Comparison of ENCODE assay signal across 8 cellular contexts in genomic region chr14:93115920-93116675, GRCh38.
DNase-seq lines count a peak whose midpoint lies in the region; ATAC-seq and TF ChIP-seq lines count a peak whose summit lies in the region.

Gene ITPK1 (minus strand): TSS chr14:93115925. CDS start chr14:93115163, 762 bp downstream.

- TF ChIP-seq CTCF in OCI-LY3 (IDR thresholded peaks at IDR 0.05; ENCODE audit: low read depth, low read length) (no peak; the same call in none of the 2 replicates), neutrophil (IDR thresholded peaks at IDR 0.05) (no peak), tibial artery (IDR thresholded peaks at IDR 0.05) (no peak)

- peaks cover 4% of the 10 kb centered on the region; the same call in 1 of the 2 replicates for H4K20me1 ChIP-seq in OCI-LY3 (ENCODE audit: insufficient read depth, low read length)

- no peaks in the 10 kb centered on the region for H3K27me3 ChIP-seq in OCI-LY3 (ENCODE audit: low read depth, low read length)
- H3K27me3 ChIP-seq in neutrophil: no peaks in the 10 kb centered on the region
- H3K27me3 ChIP-seq in tibial artery: no peaks in the 10 kb centered on the region

- DNase-seq in Ammon's horn (ENCODE audit: low spot score): peak; percentile 48
- peak; percentile 41 for DNase-seq in activated gamma-delta T cell (lab: John Stamatoyannopoulos, UW)
- DNase-seq in germinal center (ENCODE audit: low spot score): peak; percentile 79
- peak; percentile 34 to 78 for DNase-seq in tibial artery

- H3K36me3 ChIP-seq in OCI-LY3 (replicated peaks; ENCODE audit: low read depth, low read length) (no peaks in the 10 kb centered on the region), neutrophil (no peaks in the 10 kb centered on the region), tibial artery (no peaks in the 10 kb centered on the region)

- H3K4me1 ChIP-seq in OCI-LY3 (ENCODE audit: low read length) (peaks cover 32% of the 10 kb centered on the region), neutrophil (ENCODE audit: control insufficient read depth in 1 of 2, insufficient read depth in 1 of 2, low read depth in 1 of 2, low read length in 1 of 2) (peaks cover 38 to 46% of the 10 kb centered on the region in 2 experiments), tibial artery (peaks cover 0 to 39% (median 23%) of the 10 kb centered on the region in 4 donors)

- H3K79me2 ChIP-seq in OCI-LY3 (ENCODE audit: low read length): peaks cover 10% of the 10 kb centered on the region; the same call in 1 of the 2 replicates

- H3K9ac ChIP-seq in OCI-LY3 (ENCODE audit: low read length): peak within 1 kb of the TSS; percentile 90

- H3K9me3 ChIP-seq in OCI-LY3 (ENCODE audit: insufficient read depth, low read length): no peaks in the 10 kb centered on the region
- H3K9me3 ChIP-seq in neutrophil: no peaks in the 10 kb centered on the region
- H3K9me3 ChIP-seq in tibial artery: no peaks in the 10 kb centered on the region

- H3K4me2 ChIP-seq in OCI-LY3 (ENCODE audit: low read length): peak within 1 kb of the TSS; percentile 99

- H3K27ac ChIP-seq in OCI-LY3 (ENCODE audit: low read length) (peak within 1 kb of the TSS; percentile 66), neutrophil (peak within 1 kb of the TSS; percentile 96), tibial artery (peak within 1 kb of the TSS; percentile 88 to 94)

- intact Hi-C loops in tibial artery (cut with DNase I; ENCODE audit: low total_unique reads): loop anchor here (1.0 to 10.0 kb wide), 4 partner anchors 19 to 164 kb away; partner anchors contain the start of genes GON7 and UBR7

- peak within 1 kb of the TSS; percentile 77 for H2AFZ ChIP-seq in OCI-LY3 (ENCODE audit: low read depth, low read length)

- ATAC-seq in GM18870 (IDR thresholded peaks at IDR 0.05; ENCODE audit: unreplicated experiment): peak; percentile 16
- peak; percentile 48 for ATAC-seq in HG03095 (IDR thresholded peaks at IDR 0.05; ENCODE audit: unreplicated experiment)

- H3K4me3 ChIP-seq in OCI-LY3 (ENCODE audit: low read length) (peak within 1 kb of the TSS; percentile 89), neutrophil (ENCODE audit: low read depth in 1 of 2, low read length in 1 of 2) (peak within 1 kb of the TSS; percentile 96 to 97), tibial artery (peak within 1 kb of the TSS; percentile 88 to 92)

Comparison
In these comparisons a context has a peak if more than half of its experiments do, and no peak if none do; other contexts are left out.
1. Peak in every context shown above with its lines: DNase-seq, ATAC-seq, H3K4me3 ChIP-seq and H3K27ac ChIP-seq.